Comparison of ENCODE assay signal across 24 cellular contexts in genomic region chr1:177940682-177941081, GRCh38.
"Had no signal": no experiment of that assay in that cellular context is flagged by ENCODE, and none has a peak within 500 bp of the region (broad histone marks: within the 10 kb centered on the region; RNA-seq: fewer than 3 reads in every experiment).

No MANE protein-coding gene starts in this region.

- H3K36me3 ChIP-seq: colonic mucosa, left lung had no signal

- DNase-seq: colonic mucosa; cortex of kidney; effector CD8-positive, alpha-beta T cell; effector memory CD8-positive, alpha-beta T cell; endodermal cell; erythroblast; esophagus squamous epithelium; foreskin fibroblast; foreskin melanocyte; gastrocnemius medialis; glutamatergic neuron; head of caudate nucleus; heart right ventricle; hippocampal formation; left cardiac atrium; left lung; left ventricle myocardium superior; lower lobe of right lung; mesenchymal stem cell; mucosa of descending colon had no signal

- ATAC-seq: effector memory CD8-positive, alpha-beta T cell; esophagus mucosa; gastrocnemius medialis; heart right ventricle; left cardiac atrium; left lung; left ventricle myocardium superior; lower lobe of right lung; mucosa of descending colon had no signal

- H3K27ac ChIP-seq: colonic mucosa, epithelial cell of prostate, esophagus squamous epithelium, gastrocnemius medialis, heart right ventricle, left lung, lower lobe of right lung had no signal

- H3K27ac Mint-ChIP-seq: dendritic cell treated with granulocyte-macrophage colony-stimulating factor and Interleukin-4, amounts not matched to agents 40 ng/mL and 50 ng/mL, for 4 days; effector memory CD8-positive, alpha-beta T cell; endodermal cell; mesothelial cell of epicardium had no signal

- H3K27me3 ChIP-seq: colonic mucosa, esophagus squamous epithelium, gastrocnemius medialis, heart right ventricle, left lung had no signal

- H3K9me3 ChIP-seq: colonic mucosa, esophagus squamous epithelium, gastrocnemius medialis, heart right ventricle, left lung, lower lobe of right lung, mucosa of descending colon had no signal

- H3K4me3 ChIP-seq: colonic mucosa, esophagus squamous epithelium, gastrocnemius medialis, heart right ventricle, left lung, lower lobe of right lung, mucosa of descending colon had no signal

- H3K27me3 Mint-ChIP-seq: dendritic cell treated with granulocyte-macrophage colony-stimulating factor and Interleukin-4, amounts not matched to agents 40 ng/mL and 50 ng/mL, for 4 days; effector memory CD8-positive, alpha-beta T cell had no signal

- H3K9me3 Mint-ChIP-seq: dendritic cell treated with granulocyte-macrophage colony-stimulating factor and Interleukin-4, amounts not matched to agents 40 ng/mL and 50 ng/mL, for 4 days; endodermal cell; mesothelial cell of epicardium had no signal

- H3K4me3 Mint-ChIP-seq: dendritic cell treated with granulocyte-macrophage colony-stimulating factor and Interleukin-4, amounts not matched to agents 40 ng/mL and 50 ng/mL, for 4 days; effector memory CD8-positive, alpha-beta T cell; endodermal cell; mesothelial cell of epicardium had no signal

- H3K4me1 ChIP-seq: colonic mucosa, gastrocnemius medialis, left lung, lower lobe of right lung had no signal

- H3K4me1 Mint-ChIP-seq: endodermal cell had no signal
